ENCODE assay signal across 19 cellular contexts in the genomic region with DNA sequence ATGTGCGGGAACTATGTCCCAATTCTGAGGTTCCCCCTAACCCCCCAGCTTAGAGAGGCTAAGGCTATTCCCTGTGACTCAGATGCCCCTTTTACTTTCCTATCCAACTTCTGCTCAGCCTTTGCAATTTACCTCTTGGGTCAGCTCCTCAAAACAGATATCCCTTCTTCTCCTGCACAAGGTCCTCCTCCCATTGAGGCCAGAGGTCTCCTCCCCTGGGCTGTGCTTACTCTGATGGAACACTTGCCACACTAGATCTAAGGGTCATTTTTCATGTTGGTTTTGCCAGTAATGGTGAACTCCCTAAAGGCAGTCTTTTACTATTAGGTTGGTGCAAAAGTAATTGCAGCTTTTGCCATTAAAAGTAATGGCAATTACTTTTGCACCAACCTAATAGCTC. TPM values are rescaled to one million over a fixed set of nuclear protein-coding genes. Genes with fewer than 3 reads are reported as not detected.
DNase-seq lines count a peak whose midpoint lies in the region; ATAC-seq and TF ChIP-seq lines count a peak whose summit lies in the region.
"Had no signal": no experiment of that assay in that cellular context is flagged by ENCODE, and none has a peak within 500 bp of the region (broad histone marks: within the 10 kb centered on the region; RNA-seq: fewer than 3 reads in every experiment).

No MANE protein-coding gene starts in this region.

- H3K4me1 ChIP-seq in cardiac muscle cell (ENCODE audit: low read depth) (peaks cover 44% of the 10 kb centered on the region), psoas muscle (no peaks in the 10 kb centered on the region)
- H3K4me1 ChIP-seq: Caco-2 had no signal

- ATAC-seq in T-cell (replicated peaks in 1 of 4) (no peak), psoas muscle (no peak), GM21825 (IDR thresholded peaks at IDR 0.05; ENCODE audit: unreplicated experiment) (no peak)

- no peak overlapping the region for H3K4me3 ChIP-seq in cardiac muscle cell
- H3K4me3 ChIP-seq in psoas muscle = no peak overlapping the region
- H3K4me3 ChIP-seq: GM12878 had no signal

- 91 to 100% (median 96%) methylated on average over 1 of the region's 1 CpG for WGBS in psoas muscle, 3 donors

- POLR2A ChIA-PET in T-cell (lab: Charles Lee) = no interaction called here

- intact Hi-C loops in cardiac septum (cut with DNase I) = no loop called here
- intact Hi-C loops in psoas muscle (cut with DNase I) = no loop called here

- H3K9me3 ChIP-seq in cardiac muscle cell (ENCODE audit: low read depth) (no peaks in the 10 kb centered on the region), psoas muscle (peaks cover 4% of the 10 kb centered on the region)
- H3K9me3 ChIP-seq: Caco-2 had no signal

- no peak for TF ChIP-seq CTCF in cardiac muscle cell (IDR thresholded peaks at IDR 0.05; ENCODE audit: low read depth, low read length)
- no peak for TF ChIP-seq CTCF in psoas muscle (IDR thresholded peaks at IDR 0.05)

- peaks cover 18 to 29% (median 27%) of the 10 kb centered on the region in 3 donors for H3K4me1 Mint-ChIP-seq in T-cell

- H3K27me3 ChIP-seq in cardiac muscle cell (no peaks in the 10 kb centered on the region), psoas muscle (ENCODE audit: insufficient read depth in 3 of 3, low read length in 2 of 3) (no peaks in the 10 kb centered on the region)

- H3K36me3 ChIP-seq in cardiac muscle cell (no peaks in the 10 kb centered on the region), psoas muscle (ENCODE audit: insufficient read depth in 1 of 2, low read depth in 1 of 2) (no peaks in the 10 kb centered on the region)

- no peak for TF ChIP-seq POLR2A in erythroblast (IDR thresholded peaks at IDR 0.05; ENCODE audit: low read length)

- H3K27ac Mint-ChIP-seq in T-cell = peak overlapping the region in 1 of 2 donors; percentile 78

- H3K9me3 Mint-ChIP-seq in T-cell = peaks cover 0 to 4% (median 0%) of the 10 kb centered on the region in 3 donors

- no peaks in the 10 kb centered on the region for H3K36me3 Mint-ChIP-seq in T-cell

- H3K27me3 Mint-ChIP-seq in T-cell = peaks cover 4 to 12% of the 10 kb centered on the region in 2 donors

- H3K27ac ChIP-seq in cardiac muscle cell (peak overlapping the region; percentile 82), psoas muscle (no peak overlapping the region)
- H3K27ac ChIP-seq: C4-2B had no signal

- no peak for DNase-seq in cardiac muscle cell (ENCODE audit: low read depth in 1 of 2, low spot score in 1 of 2)
- no peak for DNase-seq in cardiac septum (ENCODE audit: low spot score)
- DNase-seq in T-cell = no peak
- DNase-seq in left kidney (ENCODE audit: low read depth, low spot score) = peak; percentile 65
- DNase-seq in erythroblast (lab: John Stamatoyannopoulos, UW) = no peak
- DNase-seq in psoas muscle = no peak
- DNase-seq: ACHN, Caco-2, GDM1, NCI-H1105, NCI-H1694 treated with DMSO at 0.1 percent for 48 hours, NCI-H774, Right ventricle myocardium superior had no signal

- CTCF ChIA-PET in T-cell (lab: Charles Lee) = interaction anchor here in 1 of 2 donors (1.4 to 2.7 kb wide), 2 partner anchors 44 to 54 kb away, joined by 4 to 9 read pairs; no protein-coding TSS in a partner anchor

- peak overlapping the region in 2 of 3 donors; percentile 8 to 47 for H3K4me3 Mint-ChIP-seq in T-cell

RNA-seq across cellular contexts. Expression of gene XIRP1, which starts 41.6 kb away (rescaled TPM):
- total RNA-seq in cardiac muscle cell (195 and 315 TPM in 2 replicates), cardiac septum (1,123 TPM), T-cell (not detected), psoas muscle (1,000 to 10,000 TPM in 1 of 4 donors, 100 to 1,000 TPM in 3; 601 to 2,126 (median 834) TPM)
- polyA plus RNA-seq in cardiac muscle cell (136 and 199 TPM in 2 replicates), psoas muscle (100 to 1,000 TPM; 111 to 561 (median 523) TPM)
- total RNA-seq: Caco-2, Daoy, H1, NCI-H460 had no signal
- polyA plus RNA-seq: H1 had no signal

RNA-seq across cellular contexts. Expression of gene CX3CR1, which starts 45.8 kb away (rescaled TPM):
- total RNA-seq in cardiac muscle cell (0.48 and 0.56 TPM in 2 replicates), cardiac septum (1.3 TPM), T-cell (10 to 100 TPM in 1 of 5 donors, 1 to 10 TPM in 4; 1.9 to 23.8 (median 5.8) TPM), psoas muscle (1 to 10 TPM in 2 of 4 donors, under 1 TPM in 2; 0.55 to 1.9 (median 1.3) TPM)
- polyA plus RNA-seq in cardiac muscle cell (1.4 and 2.6 TPM in 2 replicates), psoas muscle (under 1 TPM; 0.03 to 0.26 (median 0.12) TPM)
- total RNA-seq: Daoy, H1, NCI-H460 had no signal

Comparison
In these comparisons a context has a peak if more than half of its experiments do, and no peak if none do; other contexts are left out.
1. RNA of gene XIRP1, which starts 41.6 kb away (total RNA-seq): 1,123 TPM in cardiac septum (single experiment), 601 to 2,126 TPM in psoas muscle and 195 to 315 TPM in cardiac muscle cell; not detected in T-cell; every median in the first group is over 100 times any median in the second.